14 cellular contexts compared by ENCODE assay signal in the genomic region with DNA sequence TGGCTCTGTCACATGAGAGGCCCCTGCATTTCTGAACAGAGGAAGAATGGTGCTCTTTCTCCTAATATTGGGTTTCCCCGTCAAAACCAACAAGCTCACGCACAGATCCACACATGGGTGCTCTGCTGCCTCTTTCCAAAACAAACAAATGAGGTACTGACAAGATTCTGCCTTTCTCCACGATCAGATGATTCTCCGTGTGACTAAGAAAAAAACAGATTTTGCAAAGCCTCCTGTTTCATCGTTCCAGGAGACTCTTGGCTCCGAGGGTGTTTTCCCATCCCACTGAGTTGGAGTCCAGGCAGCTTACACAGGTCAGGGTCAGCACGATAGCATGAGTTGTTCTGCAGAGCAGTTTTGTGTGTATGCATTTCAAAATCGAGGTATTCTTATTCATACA.
A peak's percentile ranks its signal among the peaks of the same experiment; 100 is the strongest.
DNase-seq lines count a peak whose midpoint lies in the region; ATAC-seq and TF ChIP-seq lines count a peak whose summit lies in the region.
"Had no signal": no experiment of that assay in that cellular context is flagged by ENCODE, and none has a peak within 500 bp of the region (broad histone marks: within the 10 kb centered on the region; RNA-seq: fewer than 3 reads in every experiment).

No MANE protein-coding gene starts in this region.

- DNase-seq in AG20443 (ENCODE audit: low spot score): peak; percentile 9
- peak; percentile 12 for DNase-seq in astrocyte of the hippocampus (ENCODE audit: low read depth, low spot score)
- peak; percentile 23 for DNase-seq in fibroblast of the aortic adventitia (ENCODE audit: low read depth)
- DNase-seq in renal cortical epithelial cell (ENCODE audit: low read depth): peak; percentile 1
- no peak for DNase-seq in kidney glomerular epithelial cell (lab: John Stamatoyannopoulos, UW)
- DNase-seq: NCI-H524; posterior cingulate gyrus; SJCRH30; stimulated activated CD4-positive, alpha-beta T cell treated with anti-CD3 and anti-CD28 coated beads, Interleukin-15, amount 100 ng/mL, for 24 hours; uterus had no signal

- H3K4me3 ChIP-seq in fibroblast of the aortic adventitia (ENCODE audit: low read depth, low read length): no peak overlapping the region
- H3K4me3 ChIP-seq: SJCRH30, uterus had no signal

- no peak for TF ChIP-seq CTCF in fibroblast of the aortic adventitia (IDR thresholded peaks at IDR 0.05; ENCODE audit: insufficient read depth, low read length)

- no peak for ATAC-seq in HG03097 (IDR thresholded peaks at IDR 0.05; ENCODE audit: low FRiP score, unreplicated experiment)
- no peak for ATAC-seq in GM19395 (IDR thresholded peaks at IDR 0.05; ENCODE audit: unreplicated experiment)
- ATAC-seq in GM18502 (IDR thresholded peaks at IDR 0.05; ENCODE audit: poor library complexity, unreplicated experiment): no peak
- ATAC-seq: activated CD4-positive, CD25-positive, alpha-beta regulatory T cell treated with anti-CD3 and anti-CD28 coated beads, Interleukin-2, amount 50 U/mL, for 24 hours had no signal
